10 cellular contexts compared by ENCODE assay signal in the genomic region with DNA sequence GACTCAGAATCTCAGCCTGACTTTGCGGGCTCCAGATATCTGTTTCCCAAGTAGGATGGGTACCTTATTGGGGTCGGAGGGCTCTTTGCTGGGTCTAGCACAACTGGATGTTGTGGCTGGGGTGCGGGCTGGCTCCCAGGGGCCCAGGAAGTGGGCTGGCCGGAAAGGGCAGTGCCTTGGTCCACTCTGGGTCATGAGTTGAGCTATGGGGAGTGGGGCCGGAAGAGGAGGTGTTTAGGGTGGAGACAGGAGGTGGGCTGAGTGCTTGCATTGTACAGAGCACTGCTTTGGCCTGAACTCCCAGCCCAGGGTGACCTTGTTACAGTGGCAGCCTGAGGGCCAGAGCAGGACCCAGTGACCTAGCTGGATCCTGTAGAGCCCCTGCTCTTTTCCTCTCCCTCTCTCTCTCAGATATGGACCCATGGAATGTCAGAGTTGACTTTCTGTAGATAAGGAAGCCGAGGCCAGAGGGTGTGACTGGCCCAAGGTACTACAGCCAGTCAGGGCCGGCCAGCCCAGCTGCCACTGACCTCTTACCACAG. TPM values are rescaled to one million over a fixed set of nuclear protein-coding genes. Genes with fewer than 3 reads are reported as not detected.
DNase-seq lines count a peak whose midpoint lies in the region; ATAC-seq, FAIRE-seq and TF ChIP-seq lines count a peak whose summit lies in the region.
"Had no signal": no experiment of that assay in that cellular context is flagged by ENCODE, and none has a peak within 500 bp of the region (broad histone marks: within the 10 kb centered on the region; RNA-seq: fewer than 3 reads in every experiment).

No MANE protein-coding gene starts in this region.

- TF ChIP-seq CTCF in bronchial epithelial cell (IDR thresholded peaks at IDR 0.05; ENCODE audit: insufficient read depth, low read length, severe bottlenecking) (no peak), lower lobe of right lung (IDR thresholded peaks at IDR 0.05) (no peak)

- no peak for DNase-seq in activated naive CD4-positive, alpha-beta T cell treated with anti-CD3 and anti-CD28 coated beads for 36 hours
- DNase-seq in activated naive CD4-positive, alpha-beta T cell treated with anti-CD3 and anti-CD28 coated beads, Interleukin-2, amount 50 U/mL, for 16 hours, result no peak
- no peak for DNase-seq in bronchial epithelial cell (ENCODE audit: low read depth)
- peak; percentile 48 for DNase-seq in lower lobe of right lung
- no peak for DNase-seq in HuH-7.5 (ENCODE audit: low spot score)
- no peak for DNase-seq in NCI-H446 (lab: John Stamatoyannopoulos, UW)
- DNase-seq: GF-D8 had no signal

- peaks cover 14% of the 10 kb centered on the region for H3K4me1 Mint-ChIP-seq in activated naive CD4-positive, alpha-beta T cell treated with anti-CD3 and anti-CD28 coated beads for 36 hours (ENCODE audit: low read depth)

- no peaks in the 10 kb centered on the region for H3K9me3 Mint-ChIP-seq in activated naive CD4-positive, alpha-beta T cell treated with anti-CD3 and anti-CD28 coated beads for 36 hours

- WGBS in urinary bladder, result 59% methylated on average over 7 of the region's 7 CpGs

- H3K36me3 ChIP-seq in bronchial epithelial cell (ENCODE audit: control insufficient read depth, insufficient read depth, low read length) (peaks cover 2% of the 10 kb centered on the region), lower lobe of right lung (peaks cover 31% of the 10 kb centered on the region), urinary bladder (ENCODE audit: insufficient read depth) (no peaks in the 10 kb centered on the region)

- intact Hi-C loops in activated naive CD4-positive, alpha-beta T cell treated with anti-CD3 and anti-CD28 coated beads for 36 hours (cut with micrococcal nuclease), result no loop called here
- intact Hi-C loops in lower lobe of right lung (cut with DNase I), result no loop called here

- H3K4me1 ChIP-seq in lower lobe of right lung (peaks cover 89% of the 10 kb centered on the region), urinary bladder (ENCODE audit: insufficient read depth) (peaks cover 2% of the 10 kb centered on the region)

- H3K27ac ChIP-seq in lower lobe of right lung (peak overlapping the region; percentile 80), urinary bladder (ENCODE audit: low read depth) (peak overlapping the region; percentile 43)

- no peaks in the 10 kb centered on the region for H3K9me3 ChIP-seq in lower lobe of right lung

- peaks cover 3% of the 10 kb centered on the region for H3K27me3 Mint-ChIP-seq in activated naive CD4-positive, alpha-beta T cell treated with anti-CD3 and anti-CD28 coated beads for 36 hours (ENCODE audit: low read depth)

- peak overlapping the region; percentile 68 for H3K4me3 Mint-ChIP-seq in activated naive CD4-positive, alpha-beta T cell treated with anti-CD3 and anti-CD28 coated beads for 36 hours

- no peaks in the 10 kb centered on the region for H3K27me3 ChIP-seq in bronchial epithelial cell (ENCODE audit: control insufficient read depth, insufficient read depth, low read length)
- no peaks in the 10 kb centered on the region for H3K27me3 ChIP-seq in lower lobe of right lung (ENCODE audit: low read depth)

- H3K36me3 Mint-ChIP-seq in activated naive CD4-positive, alpha-beta T cell treated with anti-CD3 and anti-CD28 coated beads for 36 hours (ENCODE audit: low read depth), result no peaks in the 10 kb centered on the region

- H3K27ac Mint-ChIP-seq in activated naive CD4-positive, alpha-beta T cell treated with anti-CD3 and anti-CD28 coated beads for 36 hours, result no peak overlapping the region

- no peak for FAIRE-seq in bronchial epithelial cell (lab: Jason Lieb, UNC)

- H3K4me3 ChIP-seq in bronchial epithelial cell (ENCODE audit: low read depth, low read length), result peak overlapping the region; percentile 55
- H3K4me3 ChIP-seq in lower lobe of right lung, result peak overlapping the region; percentile 58
- no peak overlapping the region for H3K4me3 ChIP-seq in urinary bladder (ENCODE audit: low read depth, low read length)

- CTCF ChIA-PET in activated naive CD4-positive, alpha-beta T cell treated with anti-CD3 and anti-CD28 coated beads for 36 hours (lab: Charles Lee), result interaction anchor here (0.8 to 4.0 kb wide), 4 partner anchors 9 to 15 kb away, joined by 3 to 14 read pairs (median 4); no protein-coding TSS in a partner anchor

- ATAC-seq in lower lobe of right lung (peak; percentile 9 to 16), GM18909 (IDR thresholded peaks at IDR 0.05; ENCODE audit: poor library complexity, unreplicated experiment) (no peak)

RNA-seq across cellular contexts. Expression of gene PHLDB1, which starts 13.2 kb away (rescaled TPM):
- total RNA-seq in activated naive CD4-positive, alpha-beta T cell treated with anti-CD3 and anti-CD28 coated beads for 36 hours, result 1 to 10 TPM; 2.0 TPM
- total RNA-seq in bronchial epithelial cell (13.3 and 22.6 TPM in 2 replicates), lower lobe of right lung (71.8 TPM), urinary bladder (54.0 TPM)
- polyA plus RNA-seq in urinary bladder, result 112 TPM

RNA-seq across cellular contexts. Expression of gene ARCN1, which starts 48.4 kb away (rescaled TPM):
- 100 to 1,000 TPM; 159 to 174 TPM for total RNA-seq in activated naive CD4-positive, alpha-beta T cell treated with anti-CD3 and anti-CD28 coated beads for 36 hours
- total RNA-seq in bronchial epithelial cell (66.7 and 79.2 TPM in 2 replicates), lower lobe of right lung (122 TPM), urinary bladder (141 TPM)
- 90.2 TPM for polyA plus RNA-seq in urinary bladder

RNA-seq across cellular contexts. Expression of gene IFT46, which starts 54.9 kb away (rescaled TPM):
- total RNA-seq in activated naive CD4-positive, alpha-beta T cell treated with anti-CD3 and anti-CD28 coated beads for 36 hours, result 10 to 100 TPM; 18.1 to 20.0 TPM
- total RNA-seq in bronchial epithelial cell (19.8 and 21.3 TPM in 2 replicates), lower lobe of right lung (18.5 TPM), urinary bladder (26.1 TPM)
- 25.1 TPM for polyA plus RNA-seq in urinary bladder

RNA-seq across cellular contexts. Expression of gene TREH, which starts 58.9 kb away (rescaled TPM):
- total RNA-seq in activated naive CD4-positive, alpha-beta T cell treated with anti-CD3 and anti-CD28 coated beads for 36 hours, result not detected
- not detected in 2 replicates for total RNA-seq in bronchial epithelial cell
- total RNA-seq in lower lobe of right lung, result 0.30 TPM
- total RNA-seq in urinary bladder, result not detected
- polyA plus RNA-seq in urinary bladder, result 1.0 TPM
- total RNA-seq: T-helper 2 cell treated with Interferon-gamma antibody and Interleukin-4, amounts not matched to agents 100 ng/mL and 5 ng/mL, for 36 hours had no signal
